ENCODE assay signal across 9 cellular contexts in the genomic region with DNA sequence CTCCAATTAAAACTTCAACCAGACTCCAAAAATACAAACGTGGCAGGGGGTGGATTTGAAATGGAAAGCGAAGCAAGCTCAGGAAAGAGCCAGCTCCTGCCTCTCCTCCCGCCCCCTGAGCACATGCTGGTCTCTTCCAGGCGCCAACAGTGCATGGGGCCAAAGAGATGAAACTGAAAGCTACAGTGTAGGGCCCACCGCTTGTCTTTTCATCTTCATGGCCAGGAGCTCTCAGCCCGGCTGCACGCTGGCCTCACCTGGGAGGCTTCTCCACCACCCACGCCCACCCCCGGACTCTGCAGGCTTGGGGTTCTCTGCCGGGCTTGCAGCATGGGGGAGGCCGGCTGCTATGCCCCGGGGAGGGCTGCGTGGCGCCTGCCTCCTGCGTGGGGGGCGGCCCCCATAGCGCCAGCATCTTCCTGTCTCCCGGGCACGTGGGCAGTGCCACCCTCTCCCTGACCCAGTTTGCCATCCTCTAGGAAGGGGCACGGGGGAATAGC. TPM values are rescaled to one million over a fixed set of nuclear protein-coding genes. Genes with fewer than 3 reads are reported as not detected.
A peak's percentile ranks its signal among the peaks of the same experiment; 100 is the strongest.
DNase-seq lines count a peak whose midpoint lies in the region; ATAC-seq lines count a peak whose summit lies in the region.
"Had no signal": no experiment of that assay in that cellular context is flagged by ENCODE, and none has a peak within 500 bp of the region (broad histone marks: within the 10 kb centered on the region; RNA-seq: fewer than 3 reads in every experiment).

No MANE protein-coding gene starts in this region.

- DNase-seq in DMS79 (lab: John Stamatoyannopoulos, UW) (peak; percentile 31), M059J (ENCODE audit: low read depth) (peak; percentile 3), left cardiac atrium (no peak), sciatic nerve (ENCODE audit: low spot score) (no peak), midbrain (lab: John Stamatoyannopoulos, UW) (no peak), KBM-7 (no peak)
- DNase-seq: NCI-H1105 treated with DMSO at 0.1 percent for 48 hours had no signal

- in situ Hi-C loops in KBM-7 (cut with MboI; ENCODE audit: low pct_unique_long_range_greater_than_20kb, low sequenced_read_pairs): no loop called here

- intact Hi-C loops in left cardiac atrium (cut with DNase I): no loop called here
- intact Hi-C loops in sciatic nerve (cut with DNase I): loop anchor here (5.0 kb wide), 1 partner anchor 262 kb away; no protein-coding TSS in a partner anchor

- ATAC-seq in left cardiac atrium (peak; percentile 33 to 42), sciatic nerve (peak; percentile 48), HG03565 (IDR thresholded peaks at IDR 0.05; ENCODE audit: unreplicated experiment) (no peak), GM18873 (IDR thresholded peaks at IDR 0.05; ENCODE audit: low FRiP score, unreplicated experiment) (no peak)

RNA-seq across cellular contexts. Expression of a gene that starts 2.0 kb away (rescaled TPM):
- total RNA-seq in M059J (2014; rRNA removed; shearing (Covaris generic)): 0.47 and 0.81 TPM in 2 replicates
- total RNA-seq in left cardiac atrium (under 1 TPM; 0.31 to 0.44 TPM), sciatic nerve (1.6 TPM)

Comparison
In these comparisons a context has a peak if more than half of its experiments do, and no peak if none do; other contexts are left out.
1. DNase-seq: peak in DMS79 (single experiment) and M059J (single experiment); none in left cardiac atrium (single experiment), sciatic nerve (single experiment), midbrain (single experiment) and KBM-7 (single experiment).
2. ATAC-seq: peak in left cardiac atrium (2 of 2) and sciatic nerve (single experiment); none in HG03565 (single experiment) and GM18873 (single experiment).